In the genomic region with DNA sequence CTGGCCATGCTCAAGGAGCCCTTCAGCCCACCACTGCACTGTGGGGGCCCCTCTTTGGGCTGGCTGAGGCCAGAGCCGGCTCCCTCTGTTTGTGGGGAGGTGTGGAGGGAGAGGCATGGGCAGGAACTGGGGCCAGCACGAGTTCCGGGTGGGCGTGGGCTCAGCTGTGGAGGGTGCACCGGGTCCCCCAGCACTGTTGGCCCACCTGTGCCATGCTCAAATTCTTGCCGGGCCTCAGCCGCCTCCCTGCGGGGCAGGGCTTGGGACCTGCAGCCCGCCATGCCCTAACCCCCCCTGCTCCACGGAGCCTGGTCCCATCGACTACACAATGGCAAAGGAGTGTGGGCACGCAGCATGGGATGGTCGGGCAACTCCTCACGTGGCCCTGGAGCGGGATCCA, we compare ENCODE assay signal across 18 cellular contexts. TPM values are rescaled to one million over a fixed set of nuclear protein-coding genes. Genes with fewer than 3 reads are reported as not detected.
DNase-seq lines count a peak whose midpoint lies in the region; ATAC-seq and TF ChIP-seq lines count a peak whose summit lies in the region.
"Had no signal": no experiment of that assay in that cellular context is flagged by ENCODE, and none has a peak within 500 bp of the region (broad histone marks: within the 10 kb centered on the region; RNA-seq: fewer than 3 reads in every experiment).

No MANE protein-coding gene starts in this region.

- no peak overlapping the region for H4K91ac ChIP-seq in neuronal stem cell (ENCODE audit: low read depth, low read length, poor library complexity)

- H3K4me2 ChIP-seq in neuronal stem cell (ENCODE audit: insufficient read depth, low read length, poor library complexity, severe bottlenecking): no peak overlapping the region
- H3K4me2 ChIP-seq: A549; BLaER1 treated with 17β-estradiol and CSF1 and Interleukin-3, amounts not matched to agents 10 nM and 100 nM had no signal

- no peak overlapping the region for H2AK5ac ChIP-seq in neuronal stem cell (ENCODE audit: low read depth, low read length)

- H3K4me3 ChIP-seq in esophagus muscularis mucosa: no peak overlapping the region
- no peak overlapping the region for H3K4me3 ChIP-seq in neuronal stem cell (ENCODE audit: low read length in 2 of 2)
- no peak overlapping the region for H3K4me3 ChIP-seq in suprapubic skin
- H3K4me3 ChIP-seq: A549; BLaER1 treated with 17β-estradiol and CSF1 and Interleukin-3, amounts not matched to agents 10 nM and 100 nM; GM12878 had no signal

- no peak overlapping the region for H2BK120ac ChIP-seq in neuronal stem cell (ENCODE audit: low read depth, low read length)

- H3K4me1 ChIP-seq in esophagus muscularis mucosa (no peaks in the 10 kb centered on the region), neuronal stem cell (ENCODE audit: control insufficient read depth in 2 of 2, insufficient read depth in 1 of 2, low read depth in 1 of 2, low read length in 2 of 2) (no peaks in the 10 kb centered on the region), suprapubic skin (peaks cover 8% of the 10 kb centered on the region)
- H3K4me1 ChIP-seq: A549; BLaER1 treated with 17β-estradiol and CSF1 and Interleukin-3, amounts not matched to agents 10 nM and 100 nM had no signal

- no peak overlapping the region for H2AFZ ChIP-seq in neuronal stem cell (ENCODE audit: low read length)

- no peak overlapping the region for H3K27ac ChIP-seq in esophagus muscularis mucosa (replicated peaks in 1 of 4)
- no peak overlapping the region for H3K27ac ChIP-seq in neuronal stem cell (replicated peaks; ENCODE audit: low read length)
- peak overlapping the region; percentile 47 for H3K27ac ChIP-seq in suprapubic skin
- H3K27ac ChIP-seq: 22Rv1; A549; BLaER1 treated with 17β-estradiol and CSF1 and Interleukin-3, amounts not matched to agents 10 nM and 100 nM; C4-2B had no signal

- H3K9me3 ChIP-seq in esophagus muscularis mucosa (no peaks in the 10 kb centered on the region), neuronal stem cell (replicated peaks in 1 of 2; ENCODE audit: control insufficient read depth in 2 of 2, insufficient read depth in 1 of 2, low read depth in 1 of 2, low read length in 2 of 2) (no peaks in the 10 kb centered on the region), suprapubic skin (no peaks in the 10 kb centered on the region)
- H3K9me3 ChIP-seq: A549 had no signal

- peak overlapping the region; percentile 17 for H3K18ac ChIP-seq in neuronal stem cell (ENCODE audit: low read length)

- TF ChIP-seq POLR2A in esophagus muscularis mucosa (IDR thresholded peaks at IDR 0.05; ENCODE audit: low read depth) (no peak), suprapubic skin (IDR thresholded peaks at IDR 0.05) (no peak)

- no peak overlapping the region for H2BK15ac ChIP-seq in neuronal stem cell (ENCODE audit: low read length)

- intact Hi-C loops in esophagus muscularis mucosa (cut with DNase I): no loop called here

- TF ChIP-seq CTCF in esophagus muscularis mucosa (IDR thresholded peaks at IDR 0.05): no peak
- no peak for TF ChIP-seq CTCF in suprapubic skin (IDR thresholded peaks at IDR 0.05)

- WGBS in esophagus muscularis mucosa: 81% methylated on average over 4 of the region's 15 CpGs
- WGBS in neuronal stem cell (ENCODE audit: extremely low coverage in 2 of 2, insufficient read length in 2 of 2, insufficient replicate concordance in 1 of 2), 2 donors: no CpG with 5 or more reads among the region's 15 CpGs
- WGBS in suprapubic skin: 98% methylated on average over 15 of the region's 15 CpGs

- no peak overlapping the region for H2BK12ac ChIP-seq in neuronal stem cell (ENCODE audit: low read length)

- no peak for ATAC-seq in GM18502 (IDR thresholded peaks at IDR 0.05; ENCODE audit: poor library complexity, unreplicated experiment)
- ATAC-seq: A549; CD8-positive, alpha-beta T cell; GM12878 had no signal

- H2BK5ac ChIP-seq in neuronal stem cell (ENCODE audit: low read length): no peak overlapping the region

- H3K4ac ChIP-seq in neuronal stem cell (ENCODE audit: low read length): no peak overlapping the region

- H3K23ac ChIP-seq in neuronal stem cell (ENCODE audit: low read depth, low read length, poor library complexity): no peak overlapping the region

- H3K14ac ChIP-seq in neuronal stem cell (ENCODE audit: low read length): no peak overlapping the region

- no peak overlapping the region for H4K8ac ChIP-seq in neuronal stem cell (ENCODE audit: low read depth, low read length)

- H3K79me1 ChIP-seq in neuronal stem cell (ENCODE audit: low read depth, low read length): no peaks in the 10 kb centered on the region

- DNase-seq in esophagus muscularis mucosa (ENCODE audit: extremely low spot score): peak; percentile 66
- no peak for DNase-seq in neuronal stem cell (ENCODE audit: low spot score)
- no peak for DNase-seq in suprapubic skin (ENCODE audit: low spot score in 2 of 2)
- DNase-seq in T-helper 1 cell: no peak
- DNase-seq: AML-193; Caco-2; Calu3; CD4-positive, alpha-beta T cell; CD8-positive, alpha-beta T cell; DMS79 treated with DMSO at 0.1 percent for 48 hours; GF-D8 had no signal

- no peak overlapping the region for H3K9ac ChIP-seq in neuronal stem cell (ENCODE audit: low read depth, low read length, poor library complexity)
- H3K9ac ChIP-seq: BLaER1 treated with 17β-estradiol and CSF1 and Interleukin-3, amounts not matched to agents 10 nM and 100 nM had no signal

- no peak for TF ChIP-seq EP300 in esophagus muscularis mucosa (IDR thresholded peaks at IDR 0.05)
- no peak for TF ChIP-seq EP300 in suprapubic skin (IDR thresholded peaks at IDR 0.05)

- no peaks in the 10 kb centered on the region for H3K36me3 ChIP-seq in esophagus muscularis mucosa
- no peaks in the 10 kb centered on the region for H3K36me3 ChIP-seq in neuronal stem cell (replicated peaks in 1 of 2; ENCODE audit: control insufficient read depth in 2 of 2, insufficient read depth in 2 of 2, low read length in 2 of 2)
- no peaks in the 10 kb centered on the region for H3K36me3 ChIP-seq in suprapubic skin
- H3K36me3 ChIP-seq: BLaER1 treated with 17β-estradiol and CSF1 and Interleukin-3, amounts not matched to agents 10 nM and 100 nM had no signal

- H3K27me3 ChIP-seq in esophagus muscularis mucosa: no peaks in the 10 kb centered on the region
- no peaks in the 10 kb centered on the region for H3K27me3 ChIP-seq in neuronal stem cell (ENCODE audit: control insufficient read depth in 3 of 3, insufficient read depth in 3 of 3, low read depth in 1 of 3, low read length in 3 of 3)
- no peaks in the 10 kb centered on the region for H3K27me3 ChIP-seq in suprapubic skin
- H3K27me3 ChIP-seq: BLaER1 treated with 17β-estradiol and CSF1 and Interleukin-3, amounts not matched to agents 10 nM and 100 nM had no signal

RNA-seq across cellular contexts. Expression of gene TNFRSF19, which starts 38.8 kb away (rescaled TPM):
- 1 to 10 TPM; 3.2 to 5.6 (median 5.0) TPM for total RNA-seq in esophagus muscularis mucosa
- 0.92 TPM for polyA plus RNA-seq in neuronal stem cell (2013, experiment 1 of 2)
- 0.84 TPM for polyA plus RNA-seq in neuronal stem cell (2013, experiment 2 of 2)
- 100 to 1,000 TPM in 1 of 4 donors, 10 to 100 TPM in 3; 74.6 to 100 (median 78.5) TPM for total RNA-seq in suprapubic skin
- total RNA-seq: B cell; CD4-positive, alpha-beta T cell; CD8-positive, alpha-beta T cell had no signal

Comparison
In these comparisons a context has a peak if more than half of its experiments do, and no peak if none do; other contexts are left out.
1. RNA of gene TNFRSF19, which starts 38.8 kb away (total RNA-seq): 74.6 to 100 TPM in suprapubic skin; 3.2 to 5.6 TPM in esophagus muscularis mucosa; every median in the first group is over 10 times any median in the second.